ENCODE assay signal across 16 cellular contexts in genomic region chr18:46344416-46345180, GRCh38.
A peak's percentile ranks its signal among the peaks of the same experiment; 100 is the strongest.
DNase-seq lines count a peak whose midpoint lies in the region; ATAC-seq and TF ChIP-seq lines count a peak whose summit lies in the region.
"Had no signal": no experiment of that assay in that cellular context is flagged by ENCODE, and none has a peak within 500 bp of the region (broad histone marks: within the 10 kb centered on the region; RNA-seq: fewer than 3 reads in every experiment).

No MANE protein-coding gene starts in this region.

- H3K4me3 ChIP-seq in prostate gland = no peak overlapping the region
- H3K4me3 ChIP-seq: right atrium auricular region, testis had no signal

- no peak for ATAC-seq in activated CD8-positive, alpha-beta T cell treated with anti-CD3 and anti-CD28 coated beads, Interleukin-2, amount 10 ng/mL, durations not matched to agents 7 days and 5 days
- ATAC-seq in GM19035 (IDR thresholded peaks at IDR 0.05; ENCODE audit: unreplicated experiment) = no peak
- ATAC-seq: SK-N-SH treated with all-trans-retinoic acid at 6 μM for 48 hours had no signal

- no peaks in the 10 kb centered on the region for H3K36me3 Mint-ChIP-seq in activated CD4-positive, alpha-beta T cell treated with anti-CD3 and anti-CD28 coated beads, Interleukin-2, amount 10 ng/mL, durations not matched to agents 24 days and 14 days (ENCODE audit: low read depth)
- H3K36me3 Mint-ChIP-seq in activated CD8-positive, alpha-beta T cell treated with anti-CD3 and anti-CD28 coated beads, Interleukin-2, amount 10 ng/mL, durations not matched to agents 7 days and 5 days (ENCODE audit: low read depth) = no peaks in the 10 kb centered on the region
- H3K36me3 Mint-ChIP-seq in neural crest cell (ENCODE audit: low read depth) = peaks cover 2% of the 10 kb centered on the region

- no peak for DNase-seq in activated CD4-positive, alpha-beta T cell treated with anti-CD3 and anti-CD28 coated beads, Interleukin-2, amount 10 ng/mL, durations not matched to agents 24 days and 14 days
- DNase-seq in activated CD4-positive, alpha-beta T cell treated with anti-CD3 and anti-CD28 coated beads, Interleukin-2, amount 50 U/mL, for 1 hour = no peak
- DNase-seq in GM13976 (ENCODE audit: low spot score) (peak; percentile 38), neural crest cell (ENCODE audit: low read depth, low spot score) (no peak), prostate gland (ENCODE audit: low spot score) (no peak), medulla oblongata (ENCODE audit: extremely low spot score) (no peak)
- no peak for DNase-seq in activated CD8-positive, alpha-beta T cell treated with anti-CD3 and anti-CD28 coated beads, Interleukin-2, amount 10 ng/mL, durations not matched to agents 7 days and 5 days
- DNase-seq: amniotic stem cell, BE2C, NCI-H1048, NCI-H1930, occipital lobe, testis had no signal

- no peak for TF ChIP-seq CTCF in GM13976 (IDR thresholded peaks at IDR 0.05; ENCODE audit: borderline replicate concordance, control extremely low read depth, extremely low read depth, insufficient read depth, missing control alignments)
- TF ChIP-seq CTCF in neural crest cell (conservative IDR thresholded peaks at IDR 0.05) = no peak
- no peak for TF ChIP-seq CTCF in prostate gland (IDR thresholded peaks at IDR 0.05)

- no peak overlapping the region for H3K27ac ChIP-seq in prostate gland
- H3K27ac ChIP-seq: right atrium auricular region, testis had no signal

- POLR2A ChIA-PET in activated CD8-positive, alpha-beta T cell treated with anti-CD3 and anti-CD28 coated beads, Interleukin-2, amount 10 ng/mL, durations not matched to agents 7 days and 5 days (lab: Charles Lee) = interaction anchor here (0.9 kb wide), 1 partner anchor 94 kb away, joined by 3 read pairs; no protein-coding TSS in a partner anchor

- H3K4me3 Mint-ChIP-seq in activated CD4-positive, alpha-beta T cell treated with anti-CD3 and anti-CD28 coated beads, Interleukin-2, amount 10 ng/mL, durations not matched to agents 24 days and 14 days = peak overlapping the region; percentile 61
- H3K4me3 Mint-ChIP-seq in activated CD8-positive, alpha-beta T cell treated with anti-CD3 and anti-CD28 coated beads, Interleukin-2, amount 10 ng/mL, durations not matched to agents 7 days and 5 days = no peak overlapping the region
- H3K4me3 Mint-ChIP-seq in neural crest cell = no peak overlapping the region

- WGBS in prostate gland = 67% methylated on average over 14 of the region's 14 CpGs

- peaks cover 5% of the 10 kb centered on the region for H3K4me1 ChIP-seq in prostate gland (replicated peaks)
- H3K4me1 ChIP-seq: BE2C, testis had no signal

- no peaks in the 10 kb centered on the region for H3K9me3 ChIP-seq in prostate gland
- H3K9me3 ChIP-seq: BE2C, right atrium auricular region, testis had no signal

- H3K27me3 ChIP-seq in prostate gland (replicated peaks; ENCODE audit: insufficient read depth) = no peaks in the 10 kb centered on the region
- H3K27me3 ChIP-seq: BE2C, right atrium auricular region, testis had no signal

- peak overlapping the region; percentile 22 for H3K27ac Mint-ChIP-seq in activated CD4-positive, alpha-beta T cell treated with anti-CD3 and anti-CD28 coated beads, Interleukin-2, amount 10 ng/mL, durations not matched to agents 24 days and 14 days
- H3K27ac Mint-ChIP-seq in activated CD8-positive, alpha-beta T cell treated with anti-CD3 and anti-CD28 coated beads, Interleukin-2, amount 10 ng/mL, durations not matched to agents 7 days and 5 days = peak overlapping the region; percentile 33
- H3K27ac Mint-ChIP-seq in neural crest cell (ENCODE audit: unreplicated experiment) = peak overlapping the region; percentile 81

- CTCF ChIA-PET in activated CD8-positive, alpha-beta T cell treated with anti-CD3 and anti-CD28 coated beads, Interleukin-2, amount 10 ng/mL, durations not matched to agents 7 days and 5 days (lab: Charles Lee) = interaction anchor here (0.8 to 2.1 kb wide), 4 partner anchors 64 to 314 kb away, joined by 4 to 10 read pairs (median 6); a partner anchor contains a TSS

- H3K36me3 ChIP-seq in prostate gland = no peaks in the 10 kb centered on the region
- H3K36me3 ChIP-seq: BE2C, right atrium auricular region had no signal

- H3K4me1 Mint-ChIP-seq in activated CD4-positive, alpha-beta T cell treated with anti-CD3 and anti-CD28 coated beads, Interleukin-2, amount 10 ng/mL, durations not matched to agents 24 days and 14 days = peaks cover 45% of the 10 kb centered on the region
- peaks cover 50% of the 10 kb centered on the region for H3K4me1 Mint-ChIP-seq in activated CD8-positive, alpha-beta T cell treated with anti-CD3 and anti-CD28 coated beads, Interleukin-2, amount 10 ng/mL, durations not matched to agents 7 days and 5 days (ENCODE audit: low read depth)
- H3K4me1 Mint-ChIP-seq in neural crest cell = peaks cover 33% of the 10 kb centered on the region

- H3K27me3 Mint-ChIP-seq in activated CD4-positive, alpha-beta T cell treated with anti-CD3 and anti-CD28 coated beads, Interleukin-2, amount 10 ng/mL, durations not matched to agents 24 days and 14 days = peaks cover 5% of the 10 kb centered on the region
- peaks cover 4% of the 10 kb centered on the region for H3K27me3 Mint-ChIP-seq in activated CD8-positive, alpha-beta T cell treated with anti-CD3 and anti-CD28 coated beads, Interleukin-2, amount 10 ng/mL, durations not matched to agents 7 days and 5 days (ENCODE audit: low read depth)
- H3K27me3 Mint-ChIP-seq in neural crest cell (ENCODE audit: low read depth) = no peaks in the 10 kb centered on the region

- H3K9me3 Mint-ChIP-seq in activated CD4-positive, alpha-beta T cell treated with anti-CD3 and anti-CD28 coated beads, Interleukin-2, amount 10 ng/mL, durations not matched to agents 24 days and 14 days = no peaks in the 10 kb centered on the region
- H3K9me3 Mint-ChIP-seq in activated CD8-positive, alpha-beta T cell treated with anti-CD3 and anti-CD28 coated beads, Interleukin-2, amount 10 ng/mL, durations not matched to agents 7 days and 5 days (ENCODE audit: insufficient read depth) = no peaks in the 10 kb centered on the region
- H3K9me3 Mint-ChIP-seq in neural crest cell = no peaks in the 10 kb centered on the region

- no peak for TF ChIP-seq POLR2A in prostate gland (IDR thresholded peaks at IDR 0.05)

- in situ Hi-C loops in GM13976 (cut with MboI; ENCODE audit: low sequenced_read_pairs, unreplicated experiment) = no loop called here

- intact Hi-C loops in activated CD4-positive, alpha-beta T cell treated with anti-CD3 and anti-CD28 coated beads, Interleukin-2, amount 10 ng/mL, durations not matched to agents 24 days and 14 days (cut with micrococcal nuclease) = no loop called here
- intact Hi-C loops in prostate gland (cut with DNase I) = no loop called here

Comparison
In these comparisons a context has a peak if more than half of its experiments do, and no peak if none do; other contexts are left out.
1. H3K27ac Mint-ChIP-seq: peak in every context shown above with its lines; median percentile 81 in neural crest cell; 33 in activated CD8-positive, alpha-beta T cell treated with anti-CD3 and anti-CD28 coated beads, Interleukin-2, amount 10 ng/mL, durations not matched to agents 7 days and 5 days; 22 in activated CD4-positive, alpha-beta T cell treated with anti-CD3 and anti-CD28 coated beads, Interleukin-2, amount 10 ng/mL, durations not matched to agents 24 days and 14 days.